28 cellular contexts compared by ENCODE assay signal in the genomic region with DNA sequence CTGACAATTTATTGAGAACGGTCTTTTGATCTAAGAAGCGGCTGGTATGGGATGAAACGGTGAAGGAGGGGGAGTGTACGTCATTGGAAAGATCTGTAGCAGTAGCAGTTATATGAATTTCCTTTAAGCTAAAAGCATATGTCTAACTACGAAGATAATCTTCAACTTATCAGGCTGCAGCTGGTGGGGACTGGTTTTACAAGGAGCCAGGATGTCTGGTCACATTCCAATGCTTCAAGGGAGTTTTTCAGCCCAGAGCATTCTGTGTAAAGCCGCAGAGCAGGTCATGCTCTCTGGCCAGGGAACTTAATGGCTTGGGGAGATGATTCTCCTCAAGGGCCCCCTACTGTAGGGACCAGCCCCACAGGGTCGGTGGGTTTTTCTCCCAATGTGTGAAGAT. TPM values are rescaled to one million over a fixed set of nuclear protein-coding genes. Genes with fewer than 3 reads are reported as not detected.
DNase-seq lines count a peak whose midpoint lies in the region; ATAC-seq and TF ChIP-seq lines count a peak whose summit lies in the region.
"Had no signal": no experiment of that assay in that cellular context is flagged by ENCODE, and none has a peak within 500 bp of the region (broad histone marks: within the 10 kb centered on the region; RNA-seq: fewer than 3 reads in every experiment).

No MANE protein-coding gene starts in this region.

- peaks cover 19% of the 10 kb centered on the region; the same call in 1 of the 2 replicates for H3F3A ChIP-seq in PC-9 (ENCODE audit: insufficient read depth, low read depth)

- BruUV-seq in Calu3 (replicated peaks; lab: Mats Ljungman, UMichigan) (no TSS peak), PC-9 (replicated peaks; lab: Mats Ljungman, UMichigan) (no TSS peak)

- H3K9me2 ChIP-seq in PC-9 (ENCODE audit: insufficient read depth) = no peaks in the 10 kb centered on the region

- H3K4me3 Mint-ChIP-seq in Calu3 (ENCODE audit: low read depth, unreplicated experiment) (no peak overlapping the region), nephron (peak overlapping the region; percentile 6 to 32 (median 7)), natural killer cell (no peak overlapping the region)
- H3K4me3 Mint-ChIP-seq: activated T-cell treated with anti-CD3 and anti-CD28 coated beads, Interleukin-2, amount 50 U/mL, for 4 hours; CD4-positive, CD25-positive, alpha-beta regulatory T cell; stimulated activated memory B cell treated with anti-CD40 and anti-IgM and Interleukin-4, amounts not matched to agents 10 μg/mL and 1 μg/mL and 100 μg/mL, for 72 hours had no signal

- peak overlapping the region; percentile 42; the same call in 1 of the 2 replicates for H3K27ac ChIP-seq in PC-9
- H3K27ac ChIP-seq: gastroesophageal sphincter, prostate gland, skin epidermis, suprapubic skin had no signal

- intact Hi-C loops in Calu3 (cut with micrococcal nuclease; ENCODE audit: unreplicated experiment) = loop anchor here (10.0 kb wide), 1 partner anchor 437 kb away; no protein-coding TSS in a partner anchor
- intact Hi-C loops in PC-9 (cut with micrococcal nuclease; ENCODE audit: unreplicated experiment) = loop anchor here (10.0 kb wide), 1 partner anchor 437 kb away; no protein-coding TSS in a partner anchor
- intact Hi-C loops in left colon (cut with DNase I, micrococcal nuclease) = no loop called here
- intact Hi-C loops in natural killer cell (cut with micrococcal nuclease) = no loop called here

- H3K4me3 ChIP-seq in PC-9 = no peak overlapping the region; the same call in 1 of the 2 replicates
- H3K4me3 ChIP-seq in epithelial cell of esophagus (ENCODE audit: low read length) = no peak overlapping the region
- H3K4me3 ChIP-seq: gastroesophageal sphincter, GM12878, prostate gland, skin epidermis, suprapubic skin had no signal

- peak overlapping the region; percentile 53 for H3K4me2 ChIP-seq in PC-9

- H3K9me3 ChIP-seq in PC-9 (ENCODE audit: insufficient read depth, low read depth) = peaks cover 7% of the 10 kb centered on the region; the same call in 1 of the 2 replicates
- H3K9me3 ChIP-seq: gastroesophageal sphincter, prostate gland, suprapubic skin had no signal

- CTCF ChIA-PET in Calu3 (lab: Charles Lee) (interaction anchor here (1.3 kb wide), 1 partner anchor 111 kb away, joined by 4 read pairs; a partner anchor contains a TSS), PC-9 (lab: Charles Lee) (no interaction called here)

- H3K4me1 Mint-ChIP-seq in Calu3 (ENCODE audit: low read depth, unreplicated experiment) (peaks cover 12% of the 10 kb centered on the region), nephron (peaks cover 10% of the 10 kb centered on the region), natural killer cell (peaks cover 0 to 3% of the 10 kb centered on the region in 2 donors)

- peak; percentile 38 for DNase-seq in Calu3
- peak; percentile 47 to 89 for DNase-seq in PC-9
- DNase-seq in epithelial cell of esophagus (ENCODE audit: low read depth) = peak; percentile 33
- DNase-seq in left colon = no peak
- no peak for DNase-seq in natural killer cell
- DNase-seq: activated naive CD4-positive, alpha-beta T cell; activated T-cell treated with anti-CD3 and anti-CD28 coated beads, Interleukin-2, amount 50 U/mL, for 4 hours; amygdala; CD4-positive, CD25-positive, alpha-beta regulatory T cell; DMS53; HCEC 1CT; KBM-7; MM.1S; NCI-H1436 treated with DMSO at 0.1 percent for 48 hours; NCI-H2171 treated with DMSO at 0.1 percent for 48 hours; NCI-H526; stimulated activated CD4-positive, alpha-beta T cell treated with anti-CD3 and anti-CD28 coated beads, Interleukin-1b, Interleukin-23, amount 100 ng/mL, for 48 hours; T1000 had no signal

- ATAC-seq in left colon (no peak), HG02970 (IDR thresholded peaks at IDR 0.05; ENCODE audit: low FRiP score, unreplicated experiment) (no peak), GM21737 (IDR thresholded peaks at IDR 0.05; ENCODE audit: unreplicated experiment) (no peak), natural killer cell (no peak)
- ATAC-seq: activated T-cell treated with anti-CD3 and anti-CD28 coated beads, Interleukin-2, amount 50 U/mL, for 4 hours; gastroesophageal sphincter; GM12878; stimulated activated memory B cell treated with anti-CD40 and anti-IgM and Interleukin-4, amounts not matched to agents 10 μg/mL and 1 μg/mL and 100 μg/mL, for 72 hours had no signal

- H3K36me3 Mint-ChIP-seq in Calu3 (ENCODE audit: insufficient read depth, unreplicated experiment) = no peaks in the 10 kb centered on the region
- no peaks in the 10 kb centered on the region for H3K36me3 Mint-ChIP-seq in nephron (ENCODE audit: low read depth)
- no peaks in the 10 kb centered on the region for H3K36me3 Mint-ChIP-seq in natural killer cell
- H3K36me3 Mint-ChIP-seq: CD4-positive, CD25-positive, alpha-beta regulatory T cell; stimulated activated memory B cell treated with anti-CD40 and anti-IgM and Interleukin-4, amounts not matched to agents 10 μg/mL and 1 μg/mL and 100 μg/mL, for 72 hours had no signal

- H3K27me3 Mint-ChIP-seq in Calu3 (ENCODE audit: unreplicated experiment) = peaks cover 15% of the 10 kb centered on the region
- H3K27me3 Mint-ChIP-seq in nephron (ENCODE audit: low read depth) = peaks cover 72% of the 10 kb centered on the region
- H3K27me3 Mint-ChIP-seq in natural killer cell (ENCODE audit: low read depth in 2 of 2) = peaks cover 21 to 31% of the 10 kb centered on the region in 2 donors

- H3K27me3 ChIP-seq in PC-9 (ENCODE audit: insufficient read depth, low read depth) = no peaks in the 10 kb centered on the region

- POLR2A ChIA-PET in PC-9 (lab: Charles Lee; ENCODE audit: unreplicated experiment) = interaction anchor here (0.7 kb wide), 1 partner anchor 9 kb away, joined by 3 read pairs; no protein-coding TSS in a partner anchor

- H2AFZ ChIP-seq in PC-9 = no peak overlapping the region

- no peaks in the 10 kb centered on the region for H3K79me2 ChIP-seq in PC-9 (ENCODE audit: low read depth)

- H3K27ac Mint-ChIP-seq in Calu3 (ENCODE audit: unreplicated experiment) = no peak overlapping the region
- peak overlapping the region; percentile 93 for H3K27ac Mint-ChIP-seq in nephron
- H3K27ac Mint-ChIP-seq in natural killer cell = no peak overlapping the region
- H3K27ac Mint-ChIP-seq: stimulated activated memory B cell treated with anti-CD40 and anti-IgM and Interleukin-4, amounts not matched to agents 10 μg/mL and 1 μg/mL and 100 μg/mL, for 72 hours had no signal

- H3K9me3 Mint-ChIP-seq in Calu3 (ENCODE audit: low read depth, unreplicated experiment) (no peaks in the 10 kb centered on the region), nephron (no peaks in the 10 kb centered on the region), natural killer cell (peaks cover 0 to 3% of the 10 kb centered on the region in 2 donors)
- H3K9me3 Mint-ChIP-seq: activated T-cell treated with anti-CD3 and anti-CD28 coated beads, Interleukin-2, amount 50 U/mL, for 4 hours had no signal

- H3K36me3 ChIP-seq in PC-9 (ENCODE audit: low read depth) = no peaks in the 10 kb centered on the region
- H3K36me3 ChIP-seq: gastroesophageal sphincter, prostate gland, suprapubic skin had no signal

- TF ChIP-seq CTCF in Calu3 (IDR thresholded peaks at IDR 0.05; ENCODE audit: unreplicated experiment) (no peak), PC-9 (conservative IDR thresholded peaks at IDR 0.05) (no peak), epithelial cell of esophagus (IDR thresholded peaks at IDR 0.05; ENCODE audit: insufficient read depth, low read depth, low read length, missing control alignments) (no peak), nephron (IDR thresholded peaks at IDR 0.05; ENCODE audit: unreplicated experiment in 3 of 3) (no peak), natural killer cell (IDR thresholded peaks at IDR 0.05) (no peak)

- H3K4me1 ChIP-seq in PC-9 (replicated peaks; ENCODE audit: insufficient read depth) = peaks cover 25% of the 10 kb centered on the region
- H3K4me1 ChIP-seq: prostate gland had no signal

- no peaks in the 10 kb centered on the region for H4K20me1 ChIP-seq in PC-9 (ENCODE audit: insufficient read depth)

RNA-seq across cellular contexts. Expression of a gene that starts 29.2 kb away (rescaled TPM):
- not detected in 2 replicates for total RNA-seq in Calu3 (2022)
- total RNA-seq in PC-9 (2021) = not detected in 2 replicates
- not detected for total RNA-seq in left colon
- not detected for total RNA-seq in natural killer cell
- total RNA-seq: activated CD8-positive, alpha-beta memory T cell treated with anti-CD3 and anti-CD28 coated beads for 36 hours; activated T-cell treated with anti-CD3 and anti-CD28 coated beads, Interleukin-2, amount 50 U/mL, for 4 hours; CD4-positive, CD25-positive, alpha-beta regulatory T cell; gastroesophageal sphincter; suprapubic skin had no signal

RNA-seq across cellular contexts. Expression of a gene that starts 37.7 kb away (rescaled TPM):
- total RNA-seq in Calu3 (2022) (12.2 and 12.5 TPM in 2 replicates), PC-9 (2021) (13.1 and 19.2 TPM in 2 replicates), left colon (10 to 100 TPM; 10.5 to 13.1 TPM), natural killer cell (10 to 100 TPM in 2 of 3 donors, 1 to 10 TPM in 1; 9.6 to 13.5 (median 11.3) TPM)

RNA-seq across cellular contexts. Expression of a gene that starts 45.0 kb away (rescaled TPM):
- total RNA-seq in Calu3 (2022) (not detected in 2 replicates), PC-9 (2021) (not detected in 2 replicates), left colon (10 to 100 TPM in 1 of 2 donors, 1 to 10 TPM in 1; 2.6 to 12.1 TPM), natural killer cell (under 1 TPM in 1 of 3 donors, not detected in 2; 0.10 TPM)
- total RNA-seq: activated CD8-positive, alpha-beta memory T cell treated with anti-CD3 and anti-CD28 coated beads for 36 hours; activated T-cell treated with anti-CD3 and anti-CD28 coated beads, Interleukin-2, amount 50 U/mL, for 4 hours; CD4-positive, CD25-positive, alpha-beta regulatory T cell had no signal

Comparison
In these comparisons a context has a peak if more than half of its experiments do, and no peak if none do; other contexts are left out.
1. DNase-seq: peak in Calu3 (single experiment), PC-9 (2 of 2) and epithelial cell of esophagus (single experiment); none in left colon (0 of 2) and natural killer cell (single experiment).
2. H3K27ac Mint-ChIP-seq: peak in nephron (3 of 3); none in Calu3 (single experiment) and natural killer cell (0 of 2).
3. H3K4me3 Mint-ChIP-seq: peak in nephron (3 of 3); none in Calu3 (single experiment) and natural killer cell (single experiment).
4. intact Hi-C loops: an anchor here in Calu3 (10.0 kb wide) and PC-9 (10.0 kb wide); none called in left colon and natural killer cell.